ENCODE assay signal across 13 cellular contexts in the genomic region with DNA sequence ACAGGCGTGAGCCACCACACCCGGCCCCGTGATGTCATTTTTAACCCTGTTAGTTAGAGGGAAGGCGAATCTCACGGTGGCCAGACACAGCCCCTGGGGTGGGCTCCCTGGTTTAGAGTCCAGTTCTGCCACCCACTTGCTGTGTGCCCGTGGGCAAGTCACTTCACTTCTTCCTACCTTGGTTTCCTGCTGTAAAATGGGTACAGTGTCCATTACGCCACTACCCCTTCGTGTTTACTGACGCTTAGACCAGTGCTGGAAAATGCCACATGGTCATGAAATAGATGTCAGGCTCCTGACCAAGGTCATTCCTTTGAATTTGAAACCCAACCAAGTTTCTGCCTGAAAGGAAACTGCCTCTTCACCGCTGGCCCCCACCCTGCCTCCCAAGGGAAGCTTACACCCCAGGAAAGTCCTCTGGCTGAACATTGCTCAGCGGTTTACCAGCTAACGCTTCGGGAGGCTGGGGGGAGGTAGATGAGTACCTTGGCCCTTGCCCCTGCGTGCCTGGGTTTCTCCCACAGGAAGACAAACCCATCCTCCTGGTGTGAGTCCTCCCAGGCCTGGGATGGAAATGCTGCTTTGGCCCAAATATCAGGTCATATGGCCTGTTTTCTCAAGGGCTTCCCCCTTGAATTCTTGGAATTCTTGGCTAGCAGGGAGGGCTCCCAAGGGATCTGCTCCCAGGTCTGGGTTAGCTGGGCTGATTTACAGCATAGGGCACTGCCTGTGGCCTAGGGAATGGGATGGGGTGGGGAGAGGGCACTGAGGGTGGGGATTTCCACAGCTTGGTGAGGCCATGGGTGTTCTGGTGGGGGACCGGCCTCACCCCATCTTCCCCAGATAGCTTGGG. TPM values are rescaled to one million over a fixed set of nuclear protein-coding genes. Genes with fewer than 3 reads are reported as not detected.
DNase-seq lines count a peak whose midpoint lies in the region; ATAC-seq and TF ChIP-seq lines count a peak whose summit lies in the region.
"Had no signal": no experiment of that assay in that cellular context is flagged by ENCODE, and none has a peak within 500 bp of the region (broad histone marks: within the 10 kb centered on the region; RNA-seq: fewer than 3 reads in every experiment).

No MANE protein-coding gene starts in this region.

- POLR2A ChIA-PET in SK-N-SH (lab: Yijun Ruan, JAX): no interaction called here

- no peaks in the 10 kb centered on the region for H3K9me2 ChIP-seq in SK-N-SH

- no peak for TF ChIP-seq CTCF in SK-N-SH (IDR thresholded peaks at IDR 0.05)

- no peaks in the 10 kb centered on the region for H4K20me1 ChIP-seq in SK-N-SH (ENCODE audit: insufficient read depth)

- H3K79me1 ChIP-seq in mesenchymal stem cell (replicated peaks; ENCODE audit: low read length, poor library complexity, severe bottlenecking): no peaks in the 10 kb centered on the region

- H3K18ac ChIP-seq in mesenchymal stem cell (ENCODE audit: low read depth in 1 of 2, low read length in 2 of 2): no peak overlapping the region

- H3K79me2 ChIP-seq in SK-N-SH (ENCODE audit: insufficient read depth): no peaks in the 10 kb centered on the region

- TF ChIP-seq EP300 in SK-N-SH (IDR thresholded peaks at IDR 0.05; ENCODE audit: borderline replicate concordance in 1 of 2, low read depth in 1 of 2, low read length in 1 of 2): no peak

- H2BK12ac ChIP-seq in mesenchymal stem cell (ENCODE audit: low read length in 2 of 2): no peak overlapping the region

- DNase-seq in SK-N-SH (no peak), fibroblast of peridontal ligament (ENCODE audit: extremely low read depth) (peak; percentile 49), mesenchymal stem cell (peak; percentile 28), NCI-H2107 treated with DMSO at 0.1 percent for 48 hours (lab: John Stamatoyannopoulos, UW; ENCODE audit: unreplicated experiment) (no peak), NK-92 (lab: John Stamatoyannopoulos, UW; ENCODE audit: unreplicated experiment) (no peak)
- DNase-seq: activated CD4-positive, alpha-beta T cell treated with anti-CD3 and anti-CD28 coated beads, Interleukin-2, amount 50 U/mL, for 48 hours; activated naive CD8-positive, alpha-beta T cell treated with anti-CD3 and anti-CD28 coated beads for 36 hours; NCI-H2107; stomach had no signal

- H3K4me1 ChIP-seq in SK-N-SH (ENCODE audit: control insufficient read depth in 1 of 2, insufficient read depth in 2 of 2, low read depth in 1 of 2, low read length in 1 of 2): no peaks in the 10 kb centered on the region
- H3K4me1 ChIP-seq in mesenchymal stem cell (ENCODE audit: control insufficient read depth, insufficient read depth, low read depth, low read length): peaks cover 14% of the 10 kb centered on the region

- peak overlapping the region; percentile 73 for H2BK5ac ChIP-seq in mesenchymal stem cell (ENCODE audit: low read depth, low read length, poor library complexity, severe bottlenecking)

- no peak overlapping the region for H3K14ac ChIP-seq in mesenchymal stem cell (ENCODE audit: low read length in 2 of 2)

- H2AFZ ChIP-seq in SK-N-SH (ENCODE audit: low read depth): no peak overlapping the region
- no peak overlapping the region for H2AFZ ChIP-seq in mesenchymal stem cell (ENCODE audit: low read depth, low read length)

- no peak overlapping the region for H4K8ac ChIP-seq in mesenchymal stem cell (ENCODE audit: low read length)

- H3K27ac ChIP-seq in SK-N-SH (ENCODE audit: low read depth in 2 of 2, low read length in 1 of 2): no peak overlapping the region
- H3K27ac ChIP-seq in mesenchymal stem cell (ENCODE audit: low read length, poor library complexity, severe bottlenecking): peak overlapping the region; percentile 78
- H3K27ac ChIP-seq: 22Rv1 had no signal

- ATAC-seq in SK-N-SH treated with all-trans-retinoic acid at 6 μM for 48 hours (peak; percentile 72), HG03460 (IDR thresholded peaks at IDR 0.05; ENCODE audit: unreplicated experiment) (no peak), HG03135 (IDR thresholded peaks at IDR 0.05; ENCODE audit: unreplicated experiment) (no peak)

- H3K4me2 ChIP-seq in SK-N-SH (no peak overlapping the region), mesenchymal stem cell (ENCODE audit: low read length, poor library complexity, severe bottlenecking) (no peak overlapping the region)

- CTCF ChIA-PET in SK-N-SH (lab: Yijun Ruan, JAX): no interaction called here

- no peak overlapping the region for H3K23ac ChIP-seq in mesenchymal stem cell (ENCODE audit: low read length in 2 of 2)

- H2AK5ac ChIP-seq in mesenchymal stem cell (ENCODE audit: low read length, severe bottlenecking): peak overlapping the region; percentile 75

- H3K4ac ChIP-seq in mesenchymal stem cell (ENCODE audit: low read depth in 1 of 2, low read length in 2 of 2): no peak overlapping the region

- no peak for TF ChIP-seq RAD21 in SK-N-SH (IDR thresholded peaks at IDR 0.05; ENCODE audit: low read length)

- H2BK120ac ChIP-seq in mesenchymal stem cell (ENCODE audit: low read depth, low read length): no peak overlapping the region

- H3F3A ChIP-seq in SK-N-SH (replicated peaks; ENCODE audit: insufficient read depth): no peaks in the 10 kb centered on the region

- no peaks in the 10 kb centered on the region for H3K27me3 ChIP-seq in SK-N-SH (ENCODE audit: insufficient read depth)
- H3K27me3 ChIP-seq in mesenchymal stem cell (ENCODE audit: control insufficient read depth in 1 of 2, insufficient read depth in 1 of 2, low read length in 2 of 2): peaks cover 0 to 3% of the 10 kb centered on the region in 2 experiments
- H3K27me3 ChIP-seq: stomach had no signal

- H3K9me3 ChIP-seq in SK-N-SH: no peaks in the 10 kb centered on the region
- H3K9me3 ChIP-seq in mesenchymal stem cell (ENCODE audit: control insufficient read depth, low read length): peaks cover 26% of the 10 kb centered on the region

- no peak overlapping the region for H2BK15ac ChIP-seq in mesenchymal stem cell (ENCODE audit: low read depth, poor library complexity, severe bottlenecking)

- H3K9ac ChIP-seq in SK-N-SH (no peak overlapping the region), mesenchymal stem cell (ENCODE audit: low read length) (no peak overlapping the region)

- 82% methylated on average over 14 of the region's 15 CpGs for WGBS in SK-N-SH (ENCODE audit: low lambda C conversion rate)
- 63% methylated on average over 14 of the region's 15 CpGs for WGBS in mesenchymal stem cell

- H3K4me3 ChIP-seq in SK-N-SH (ENCODE audit: low read depth in 2 of 2, low read length in 1 of 2) (no peak overlapping the region), mesenchymal stem cell (ENCODE audit: insufficient read depth in 1 of 2, low read depth in 1 of 2, low read length in 2 of 2) (no peak overlapping the region)
- H3K4me3 ChIP-seq: stomach had no signal

- no peak overlapping the region for H4K91ac ChIP-seq in mesenchymal stem cell (ENCODE audit: low read length)

- H3K36me3 ChIP-seq in SK-N-SH (replicated peaks in 1 of 2; ENCODE audit: control insufficient read depth in 1 of 2, insufficient read depth in 2 of 2, low read length in 1 of 2) (no peaks in the 10 kb centered on the region), mesenchymal stem cell (ENCODE audit: control insufficient read depth in 1 of 2, insufficient read depth in 2 of 2, low read depth in 1 of 2, low read length in 2 of 2) (no peaks in the 10 kb centered on the region)
- H3K36me3 ChIP-seq: stomach had no signal

TF ChIP-seq in SK-N-SH treated with all-trans-retinoic acid at 6 μM for 48 hours, 23 proteins besides CTCF, POLR2A, EP300 and RAD21:
- TF ChIP-seq, protein P1, sequence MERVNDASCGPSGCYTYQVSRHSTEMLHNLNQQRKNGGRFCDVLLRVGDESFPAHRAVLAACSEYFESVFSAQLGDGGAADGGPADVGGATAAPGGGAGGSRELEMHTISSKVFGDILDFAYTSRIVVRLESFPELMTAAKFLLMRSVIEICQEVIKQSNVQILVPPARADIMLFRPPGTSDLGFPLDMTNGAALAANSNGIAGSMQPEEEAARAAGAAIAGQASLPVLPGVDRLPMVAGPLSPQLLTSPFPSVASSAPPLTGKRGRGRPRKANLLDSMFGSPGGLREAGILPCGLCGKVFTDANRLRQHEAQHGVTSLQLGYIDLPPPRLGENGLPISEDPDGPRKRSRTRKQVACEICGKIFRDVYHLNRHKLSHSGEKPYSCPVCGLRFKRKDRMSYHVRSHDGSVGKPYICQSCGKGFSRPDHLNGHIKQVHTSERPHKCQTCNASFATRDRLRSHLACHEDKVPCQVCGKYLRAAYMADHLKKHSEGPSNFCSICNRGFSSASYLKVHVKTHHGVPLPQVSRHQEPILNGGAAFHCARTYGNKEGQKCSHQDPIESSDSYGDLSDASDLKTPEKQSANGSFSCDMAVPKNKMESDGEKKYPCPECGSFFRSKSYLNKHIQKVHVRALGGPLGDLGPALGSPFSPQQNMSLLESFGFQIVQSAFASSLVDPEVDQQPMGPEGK (CRISPR knock-in tag; IDR thresholded peaks at IDR 0.05; ENCODE audit: borderline replicate concordance): no peak
- TF ChIP-seq ZFP3 (CRISPR knock-in tag; IDR thresholded peaks at IDR 0.05): 0 out of 2 replicates have a peak, but pooled peaks have one; percentile 49

TF ChIP-seq in SK-N-SH, 30 proteins besides CTCF, POLR2A, EP300 and RAD21:
- no peak for TF ChIP-seq FOXM1 (IDR thresholded peaks at IDR 0.05; ENCODE audit: low read depth)
TF ChIP-seq in SK-N-SH: peak in this region for 0.

RNA-seq across cellular contexts. Expression of gene AADACL4, which starts 7.6 kb away (rescaled TPM):
- 0.32 and 0.59 TPM in 2 replicates for polyA plus RNA-seq in SK-N-SH (2012; rRNA removed)
- polyA plus RNA-seq in SK-N-SH (2012; cell fraction: cytosol; rRNA removed): 0.21 and 0.23 TPM in 2 replicates
- 2.5 TPM in 2 replicates for polyA plus RNA-seq in SK-N-SH (2012; cell fraction: nucleus; rRNA removed)
- polyA plus RNA-seq in mesenchymal stem cell (2013, experiment 1 of 2): not detected
- not detected for polyA plus RNA-seq in mesenchymal stem cell (2013, experiment 2 of 2)
- polyA plus RNA-seq: stomach had no signal

RNA-seq across cellular contexts. Expression of gene DHRS3, which starts 18.3 kb away (rescaled TPM):
- polyA plus RNA-seq in SK-N-SH (2012; rRNA removed): 29.6 and 44.8 TPM in 2 replicates
- polyA plus RNA-seq in SK-N-SH (2012; cell fraction: cytosol; rRNA removed): 17.6 and 26.3 TPM in 2 replicates
- polyA plus RNA-seq in SK-N-SH (2012; cell fraction: nucleus; rRNA removed): 41.9 and 43.1 TPM in 2 replicates
- polyA plus RNA-seq in mesenchymal stem cell (2013, experiment 1 of 2): 0.30 TPM
- polyA plus RNA-seq in mesenchymal stem cell (2013, experiment 2 of 2): 0.34 TPM

Comparison
In these comparisons a context has a peak if more than half of its experiments do, and no peak if none do; other contexts are left out.
1. DNase-seq: peak in fibroblast of peridontal ligament (single experiment) and mesenchymal stem cell (single experiment); none in SK-N-SH (single experiment), NCI-H2107 treated with DMSO at 0.1 percent for 48 hours (single experiment) and NK-92 (single experiment).